Comparison of ENCODE assay signal across 1 cellular context in genomic region chr10:14608381-14609001, GRCh38.
A peak's percentile ranks its signal among the peaks of the same experiment; 100 is the strongest.
TF ChIP-seq lines count a peak whose summit lies in the region.

No MANE protein-coding gene starts in this region.

TF ChIP-seq in GM12878, 131 proteins besides CTCF, POLR2A, EP300 and RAD21 (continued from another document):
- TF ChIP-seq, protein P1, sequence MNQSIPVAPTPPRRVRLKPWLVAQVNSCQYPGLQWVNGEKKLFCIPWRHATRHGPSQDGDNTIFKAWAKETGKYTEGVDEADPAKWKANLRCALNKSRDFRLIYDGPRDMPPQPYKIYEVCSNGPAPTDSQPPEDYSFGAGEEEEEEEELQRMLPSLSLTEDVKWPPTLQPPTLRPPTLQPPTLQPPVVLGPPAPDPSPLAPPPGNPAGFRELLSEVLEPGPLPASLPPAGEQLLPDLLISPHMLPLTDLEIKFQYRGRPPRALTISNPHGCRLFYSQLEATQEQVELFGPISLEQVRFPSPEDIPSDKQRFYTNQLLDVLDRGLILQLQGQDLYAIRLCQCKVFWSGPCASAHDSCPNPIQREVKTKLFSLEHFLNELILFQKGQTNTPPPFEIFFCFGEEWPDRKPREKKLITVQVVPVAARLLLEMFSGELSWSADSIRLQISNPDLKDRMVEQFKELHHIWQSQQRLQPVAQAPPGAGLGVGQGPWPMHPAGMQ (IDR thresholded peaks at IDR 0.05; ENCODE audit: borderline replicate concordance): no peak
- TF ChIP-seq MYB (IDR thresholded peaks at IDR 0.05; ENCODE audit: borderline replicate concordance, low read depth, low read length) (no peak), GATAD2B (conservative IDR thresholded peaks at IDR 0.05; ENCODE audit: low read depth) (peak; percentile 88)
